7 cellular contexts compared by ENCODE assay signal in genomic region chr4:61387372-61387771, GRCh38.
DNase-seq lines count a peak whose midpoint lies in the region; FAIRE-seq and TF ChIP-seq lines count a peak whose summit lies in the region.
"Not testable (repeated sequence)": the region's sequence is repeated elsewhere in the genome, so short reads cannot be mapped to it uniquely, and the experiment has no call there.

No MANE protein-coding gene starts in this region.

- FAIRE-seq in H1 (lab: Jason Lieb, UNC) = not testable (repeated sequence)

- not testable (repeated sequence) for H3K18ac ChIP-seq in H9 (ENCODE audit: insufficient read length, low read depth, low read length); H1 (ENCODE audit: extremely low read depth, low read length)

- H2BK20ac ChIP-seq in H9 (ENCODE audit: low read depth, low read length, poor library complexity, severe bottlenecking); H1 (ENCODE audit: low read length): not testable (repeated sequence)

- H2AK5ac ChIP-seq in H9 (ENCODE audit: insufficient read length, low read length); H1 (ENCODE audit: low read depth, low read length): not testable (repeated sequence)

- not testable (repeated sequence) for H2BK15ac ChIP-seq in H9 (ENCODE audit: low read depth, low read length); H1 (ENCODE audit: low read length)

- not testable (repeated sequence) for H3K14ac ChIP-seq in H9 (ENCODE audit: insufficient read depth, low read length); H1 (ENCODE audit: insufficient read length)

- CTCF ChIA-PET in H1 (lab: Charles Lee; ENCODE audit: partially characterized antibody) = interaction anchor here (0.7 kb wide), 1 partner anchor 9 kb away, joined by 3 read pairs; no protein-coding TSS in a partner anchor

- H3K56ac ChIP-seq in H9 (ENCODE audit: insufficient read length, low read depth, low read length); H1 (replicated peaks; ENCODE audit: insufficient read length, low read depth, low read length): not testable (repeated sequence)

- not testable (repeated sequence) for H3K27ac ChIP-seq in H9 (ENCODE audit: insufficient read length, low read depth, low read length); HUES6 (ENCODE audit: low read depth, low read length); H1 (ENCODE audit: low read depth, low read length); iPS-20b (ENCODE audit: low read length); spleen

- DNase-seq in H9 (peak; percentile 64), iPS DF 4.7 (ENCODE audit: extremely low read depth, low spot score) (peak; percentile 25), spleen (peak; percentile 19)
- DNase-seq in H1 (ENCODE audit: low read depth in 1 of 2, low spot score in 2 of 2); glutamatergic neuron: not testable (repeated sequence)

- not testable (repeated sequence) for H3K36me3 Mint-ChIP-seq in H9 (ENCODE audit: insufficient read depth in 1 of 3, low read depth in 3 of 3); glutamatergic neuron (ENCODE audit: unreplicated experiment)

- H3K4me3 ChIP-seq in HUES6 (ENCODE audit: low read depth, low read length) = peak overlapping the region; percentile 36; the same call in 1 of the 2 replicates
- H3K4me3 ChIP-seq in H1 (ENCODE audit: extremely low read depth in 1 of 4, insufficient read depth in 2 of 4, low read depth in 3 of 4, low read length in 4 of 4) = peak overlapping the region in 1 of 4 experiments; percentile 39; a peak in 1 of 8 replicates
- H3K4me3 ChIP-seq in iPS-20b (ENCODE audit: low read length) = peak overlapping the region; percentile 27; the same call in 1 of the 2 replicates
- not testable (repeated sequence) for H3K4me3 ChIP-seq in spleen

- H3T11ph ChIP-seq in H9 (ENCODE audit: low read length) = not testable (repeated sequence)

- not testable (repeated sequence) for H2BK5ac ChIP-seq in H9 (ENCODE audit: insufficient read length, low read length); H1 (ENCODE audit: low read depth, low read length)

- TF ChIP-seq RAD21 in H1 (IDR thresholded peaks at IDR 0.05 in 1 of 2, conservative IDR thresholded peaks at IDR 0.05 in 1 of 2; ENCODE audit: low read depth in 2 of 2, low read length in 2 of 2) = not testable (repeated sequence)

- not testable (repeated sequence) for H3K4ac ChIP-seq in H9 (ENCODE audit: low read depth, low read length); H1 (replicated peaks; ENCODE audit: insufficient read length, low read depth, low read length)

- not testable (repeated sequence) for H3K9me3 Mint-ChIP-seq in H9; glutamatergic neuron (ENCODE audit: unreplicated experiment)

- H3K4me1 ChIP-seq in H9 (ENCODE audit: insufficient read depth, low read length) (peaks cover 16% of the 10 kb centered on the region; the same call in 1 of the 2 replicates), HUES6 (ENCODE audit: control insufficient read depth, insufficient read depth, low read length) (peaks cover 29% of the 10 kb centered on the region), H1 (replicated peaks in 1 of 4; ENCODE audit: control insufficient read depth in 3 of 4, insufficient read depth in 4 of 4, low read length in 3 of 4) (peaks cover 0 to 14% (median 6%) of the 10 kb centered on the region in 4 experiments; a peak in 5 of 7 replicates), iPS-20b (ENCODE audit: insufficient read depth, low read length) (peaks cover 40% of the 10 kb centered on the region)
- not testable (repeated sequence) for H3K4me1 ChIP-seq in spleen

- H3K27me3 Mint-ChIP-seq in H9 (ENCODE audit: low read depth) = peaks cover 39% of the 10 kb centered on the region
- not testable (repeated sequence) for H3K27me3 Mint-ChIP-seq in glutamatergic neuron (ENCODE audit: unreplicated experiment)

- H4K20me1 ChIP-seq in H9 (ENCODE audit: control insufficient read depth, insufficient read depth, insufficient read length); H1 (replicated peaks in 1 of 2; ENCODE audit: control insufficient read depth in 1 of 2, insufficient read depth in 2 of 2, low read length in 2 of 2): not testable (repeated sequence)

- H3K27ac Mint-ChIP-seq in H9 (peak overlapping the region in 1 of 3 experiments; percentile 79; a peak in 3 of 7 replicates), glutamatergic neuron (ENCODE audit: unreplicated experiment) (peak overlapping the region; percentile 33)

- not testable (repeated sequence) for H3K79me1 ChIP-seq in H9 (ENCODE audit: insufficient read depth, low read depth, low read length, poor library complexity, severe bottlenecking); H1 (ENCODE audit: low read depth, low read length)

- POLR2A ChIA-PET in H1 (lab: Charles Lee; ENCODE audit: partially characterized antibody) = interaction anchor here (1.3 kb wide), 1 partner anchor 9 kb away, joined by 3 read pairs; no protein-coding TSS in a partner anchor

- not testable (repeated sequence) for H3K79me2 ChIP-seq in H9 (ENCODE audit: insufficient read depth, low read length); H1 (ENCODE audit: control insufficient read depth in 1 of 2, insufficient read depth in 2 of 2, low read length in 2 of 2)

- H3K4me2 ChIP-seq in H9 (ENCODE audit: insufficient read depth, insufficient read length, low read length) (peak overlapping the region; percentile 48), H1 (ENCODE audit: insufficient read depth in 1 of 2, low read depth in 2 of 2, low read length in 2 of 2) (peak overlapping the region; percentile 37 to 68; a peak in 3 of 4 replicates)

- H3K27me3 ChIP-seq in H9 (ENCODE audit: insufficient read depth, low read length); HUES6 (ENCODE audit: control insufficient read depth, insufficient read depth, low read length); H1 (replicated peaks in 1 of 4; ENCODE audit: control insufficient read depth in 3 of 4, extremely low read depth in 1 of 4, insufficient read depth in 3 of 4, low read length in 3 of 4); iPS-20b (ENCODE audit: insufficient read depth, low read length); spleen (replicated peaks in 1 of 7): not testable (repeated sequence)

- not testable (repeated sequence) for TF ChIP-seq EP300 in H1 (IDR thresholded peaks at IDR 0.05; ENCODE audit: borderline replicate concordance in 1 of 2, low read depth in 2 of 2, low read length in 2 of 2)

- TF ChIP-seq CTCF in H9 (conservative IDR thresholded peaks at IDR 0.05); H1 (IDR thresholded peaks at IDR 0.05; ENCODE audit: control extremely low read depth in 1 of 3, insufficient read depth in 1 of 3, low read depth in 1 of 3, low read length in 3 of 3); glutamatergic neuron (IDR thresholded peaks at IDR 0.05; ENCODE audit: partially characterized antibody, unreplicated experiment); spleen (IDR thresholded peaks at IDR 0.05 in 8 of 11, conservative IDR thresholded peaks at IDR 0.05 in 3 of 11): not testable (repeated sequence)

- peaks cover 32 to 36% of the 10 kb centered on the region in 2 experiments for H3K4me1 Mint-ChIP-seq in H9
- peaks cover 42% of the 10 kb centered on the region for H3K4me1 Mint-ChIP-seq in glutamatergic neuron (ENCODE audit: low read depth, unreplicated experiment)

- H3K36me3 ChIP-seq in HUES6 (ENCODE audit: control insufficient read depth, insufficient read depth, low read length); H1 (ENCODE audit: control insufficient read depth in 2 of 4, insufficient read depth in 4 of 4, low read length in 3 of 4); iPS-20b (ENCODE audit: insufficient read depth, low read depth, low read length); spleen: not testable (repeated sequence)

- WGBS in H9 (ENCODE audit: extremely low coverage, insufficient read length, low lambda C conversion rate) = no CpG with 5 or more reads among the region's 7 CpGs
- 26% methylated on average over 7 of the region's 7 CpGs; no CpG with 5 or more reads in 1 of the 2 experiments for WGBS in H1 (ENCODE audit: extremely low coverage in 1 of 2, insufficient coverage in 1 of 2, insufficient read length in 1 of 2, insufficient replicate concordance in 2 of 2, low coverage in 1 of 2, low lambda C conversion rate in 2 of 2, missing lambda C conversion rate in 1 of 2), 2 experiments
- WGBS in spleen, 5 donors = 78 to 87% (median 84%) methylated on average over 7 of the region's 7 CpGs

- H4K91ac ChIP-seq in H9 (ENCODE audit: insufficient read length, low read depth, low read length); H1 (replicated peaks; ENCODE audit: insufficient read length, low read length): not testable (repeated sequence)

- H3K9me3 ChIP-seq in H9 (ENCODE audit: control insufficient read depth, low read depth, low read length); HUES6 (ENCODE audit: control insufficient read depth, insufficient read depth, low read depth, low read length); H1 (ENCODE audit: insufficient read depth in 2 of 2, low read depth in 1 of 2, low read length in 1 of 2); iPS-20b (ENCODE audit: insufficient read depth, low read depth, low read length); spleen: not testable (repeated sequence)

- intact Hi-C loops in spleen (cut with DNase I; ENCODE audit: low total_unique reads) = not testable (repeated sequence)

- H2AFZ ChIP-seq in H9 (ENCODE audit: low read length); H1 (ENCODE audit: low read length): not testable (repeated sequence)

- not testable (repeated sequence) for H2BK12ac ChIP-seq in H9 (ENCODE audit: insufficient read length, low read depth, low read length); H1 (ENCODE audit: low read depth, low read length)

- H4K5ac ChIP-seq in H9 (ENCODE audit: insufficient read length, low read depth, low read length); H1 (ENCODE audit: insufficient read length, low read depth, low read length): not testable (repeated sequence)

- peak overlapping the region; percentile 37 to 46; a peak in 3 of 5 replicates for H3K4me3 Mint-ChIP-seq in H9
- not testable (repeated sequence) for H3K4me3 Mint-ChIP-seq in glutamatergic neuron (ENCODE audit: unreplicated experiment)

- not testable (repeated sequence) for H3K23ac ChIP-seq in H9 (ENCODE audit: insufficient read length, low read depth, low read length); H1 (ENCODE audit: insufficient read length)

- not testable (repeated sequence) for H3K23me2 ChIP-seq in H9 (ENCODE audit: insufficient read length, low read depth, low read length, poor library complexity, severe bottlenecking); H1 (ENCODE audit: low read depth, low read length)

- not testable (repeated sequence) for H2BK120ac ChIP-seq in H9 (ENCODE audit: low read depth, low read length, poor library complexity, severe bottlenecking); H1 (replicated peaks; ENCODE audit: low read depth, low read length)

- not testable (repeated sequence) for H3K9ac ChIP-seq in H9 (ENCODE audit: extremely low read depth, insufficient read length, low read length); HUES6 (ENCODE audit: low read length); H1 (replicated peaks in 1 of 4; ENCODE audit: extremely low read depth in 1 of 4, low read depth in 3 of 4, low read length in 3 of 4); iPS-20b (ENCODE audit: low read depth, low read length)

- not testable (repeated sequence) for TF ChIP-seq POLR2A in H1 (IDR thresholded peaks at IDR 0.05; ENCODE audit: control extremely low read depth in 1 of 2, low read depth in 2 of 2, low read length in 2 of 2); spleen (IDR thresholded peaks at IDR 0.05)

- H4K8ac ChIP-seq in H9 (replicated peaks; ENCODE audit: insufficient read length, low read depth, low read length); H1 (ENCODE audit: extremely low read depth, insufficient read depth, low read length): not testable (repeated sequence)
